ENCODE assay signal across 8 cellular contexts in the genomic region with DNA sequence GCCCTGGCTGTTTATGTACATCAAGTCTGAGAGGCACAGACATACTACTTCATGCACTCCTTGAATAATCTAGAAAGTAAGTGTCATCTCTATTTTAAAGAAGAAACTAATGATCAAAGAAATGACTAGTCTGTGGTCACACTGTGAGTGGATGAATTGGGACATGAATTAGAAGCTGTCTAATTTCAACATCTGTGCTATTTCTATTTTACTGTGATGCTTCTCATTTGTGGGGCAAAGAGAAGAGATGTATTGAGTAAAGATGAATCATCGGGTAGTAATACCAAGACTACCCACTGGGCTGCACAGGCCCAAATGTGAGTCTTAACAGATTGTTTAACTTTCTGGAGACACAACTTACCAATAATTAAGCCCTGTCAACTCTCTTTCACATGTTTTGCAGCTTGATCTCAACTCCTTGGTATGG. TPM values are rescaled to one million over a fixed set of nuclear protein-coding genes. Genes with fewer than 3 reads are reported as not detected.
DNase-seq lines count a peak whose midpoint lies in the region; ATAC-seq lines count a peak whose summit lies in the region.

No MANE protein-coding gene starts in this region.

- in situ Hi-C loops in Caki2 (cut with HindIII; ENCODE audit: low pct_unique_long_range_greater_than_20kb, low sequenced_read_pairs) = no loop called here

- peak; percentile 9 for DNase-seq in Caki2 (ENCODE audit: low read depth)
- peak; percentile 34 to 51 for DNase-seq in activated T-cell treated with anti-CD3 and anti-CD28 coated beads, Interleukin-2, amount 50 U/mL, for 48 hours
- DNase-seq in renal cortical epithelial cell (ENCODE audit: low read depth) = peak; percentile 64
- DNase-seq in NCI-H345 treated with DMSO at 0.1 percent for 48 hours (lab: John Stamatoyannopoulos, UW; ENCODE audit: unreplicated experiment) = no peak
- DNase-seq in NCI-H774 (lab: John Stamatoyannopoulos, UW) = no peak
- DNase-seq in NCI-H2081 treated with DMSO at 0.1 percent for 48 hours (lab: John Stamatoyannopoulos, UW) = no peak

- peak; percentile 96 for ATAC-seq in GM19351 (IDR thresholded peaks at IDR 0.05; ENCODE audit: unreplicated experiment)
- peak; percentile 93 for ATAC-seq in HG03175 (IDR thresholded peaks at IDR 0.05; ENCODE audit: unreplicated experiment)

RNA-seq across cellular contexts. Expression of gene MTIF2, which starts 42.4 kb away (rescaled TPM):
- total RNA-seq in Caki2 (2014; rRNA removed; shearing (Covaris generic); ENCODE audit: low replicate concordance) = 35.2 and 42.6 TPM in 2 replicates
- total RNA-seq in renal cortical epithelial cell = 45.5 and 47.6 TPM in 2 replicates

Comparison
In these comparisons a context has a peak if more than half of its experiments do, and no peak if none do; other contexts are left out.
1. DNase-seq: peak in Caki2 (single experiment), activated T-cell treated with anti-CD3 and anti-CD28 coated beads, Interleukin-2, amount 50 U/mL, for 48 hours (2 of 2) and renal cortical epithelial cell (single experiment); none in NCI-H345 treated with DMSO at 0.1 percent for 48 hours (single experiment), NCI-H774 (single experiment) and NCI-H2081 treated with DMSO at 0.1 percent for 48 hours (single experiment).